ENCODE assay signal across 21 cellular contexts in the genomic region with DNA sequence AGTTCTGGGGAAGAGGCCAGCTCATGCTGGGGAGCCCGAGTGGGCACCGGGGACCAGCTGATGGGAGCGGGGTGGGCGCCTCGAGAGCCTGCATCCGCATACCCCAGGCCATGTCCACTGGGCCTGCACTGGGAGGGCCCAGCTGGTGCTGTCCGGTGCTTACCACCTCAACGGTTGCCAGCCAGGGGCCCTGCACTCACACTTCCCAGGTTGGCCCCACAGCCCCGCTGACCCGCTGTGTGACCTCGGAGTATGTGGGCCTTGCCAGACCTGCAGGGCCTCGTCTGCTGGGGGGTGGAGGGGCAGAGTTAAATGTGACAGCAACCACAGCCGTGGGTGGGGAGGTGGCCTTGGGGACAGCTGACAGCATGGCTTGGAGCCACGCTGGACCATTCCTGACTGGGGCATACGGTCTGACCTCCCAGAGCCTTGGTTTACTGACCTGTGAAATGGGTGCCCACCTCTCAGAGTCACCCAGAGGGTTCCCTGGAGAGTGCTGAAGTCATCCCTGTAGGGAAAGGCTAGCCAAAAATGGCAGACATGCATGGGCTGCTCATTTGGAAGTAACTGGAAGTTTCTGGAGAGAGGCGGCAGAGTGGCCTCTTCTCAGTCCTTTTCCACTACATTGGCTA.
"Had no signal": no experiment of that assay in that cellular context is flagged by ENCODE, and none has a peak within 500 bp of the region (broad histone marks: within the 10 kb centered on the region; RNA-seq: fewer than 3 reads in every experiment).

No MANE protein-coding gene starts in this region.

- H3K27me3 ChIP-seq: body of pancreas, cardiac muscle cell, upper lobe of left lung had no signal

- H3K27ac ChIP-seq: body of pancreas, cardiac muscle cell, SK-N-MC, thoracic aorta, upper lobe of left lung had no signal

- H3K27ac Mint-ChIP-seq: activated naive CD4-positive, alpha-beta T cell treated with anti-CD3 and anti-CD28 coated beads, Interleukin-2, amount 50 U/mL, for 24 hours; T-cell; T-helper 2 cell treated with Interferon-gamma antibody and Interleukin-4, amounts not matched to agents 5 μg/mL and 100 μg/mL, for 36 hours had no signal

- H3K4me1 ChIP-seq: body of pancreas had no signal

- H3K36me3 Mint-ChIP-seq: activated naive CD4-positive, alpha-beta T cell treated with anti-CD3 and anti-CD28 coated beads, Interleukin-2, amount 50 U/mL, for 24 hours; T-cell had no signal

- H3K9me3 Mint-ChIP-seq: activated naive CD4-positive, alpha-beta T cell treated with anti-CD3 and anti-CD28 coated beads, Interleukin-2, amount 50 U/mL, for 24 hours; T-cell; T-helper 2 cell treated with Interferon-gamma antibody and Interleukin-4, amounts not matched to agents 5 μg/mL and 100 μg/mL, for 36 hours had no signal

- ATAC-seq: body of pancreas, T-cell had no signal

- H3K27me3 Mint-ChIP-seq: activated naive CD4-positive, alpha-beta T cell treated with anti-CD3 and anti-CD28 coated beads, Interleukin-2, amount 50 U/mL, for 24 hours; T-cell had no signal

- H3K36me3 ChIP-seq: cardiac muscle cell, thoracic aorta, upper lobe of left lung had no signal

- DNase-seq: activated CD4-positive, alpha-beta T cell treated with anti-CD3 and anti-CD28 coated beads, Interleukin-2, amount 50 U/mL, for 4 hours; activated CD8-positive, alpha-beta memory T cell treated with anti-CD3 and anti-CD28 coated beads for 24 hours; activated gamma-delta T cell treated with Interleukin-2 at 50 U/mL for 16 hours; activated T-cell treated with anti-CD3 and anti-CD28 coated beads, Interleukin-2, amount 50 U/mL, for 48 hours; anterior cingulate cortex; body of pancreas; effector CD8-positive, alpha-beta T cell; foreskin melanocyte; hippocampal formation; mesenchymal stem cell; nephron progenitor cell; occipital lobe; stimulated activated CD4-positive, alpha-beta T cell treated with anti-CD3 and anti-CD28 coated beads, Interleukin-4, amount 100 ng/mL, for 1 hour; stimulated activated naive CD4-positive, alpha-beta T cell; T-cell had no signal

- H3K4me3 Mint-ChIP-seq: activated naive CD4-positive, alpha-beta T cell treated with anti-CD3 and anti-CD28 coated beads, Interleukin-2, amount 50 U/mL, for 24 hours; nephron progenitor cell; T-cell; T-helper 2 cell treated with Interferon-gamma antibody and Interleukin-4, amounts not matched to agents 5 μg/mL and 100 μg/mL, for 36 hours had no signal

- H3K9me3 ChIP-seq: body of pancreas, thoracic aorta, upper lobe of left lung had no signal

- H3K4me3 ChIP-seq: body of pancreas, cardiac muscle cell, SK-N-MC, thoracic aorta, upper lobe of left lung had no signal
